2 cellular contexts compared by ENCODE assay signal in the genomic region with DNA sequence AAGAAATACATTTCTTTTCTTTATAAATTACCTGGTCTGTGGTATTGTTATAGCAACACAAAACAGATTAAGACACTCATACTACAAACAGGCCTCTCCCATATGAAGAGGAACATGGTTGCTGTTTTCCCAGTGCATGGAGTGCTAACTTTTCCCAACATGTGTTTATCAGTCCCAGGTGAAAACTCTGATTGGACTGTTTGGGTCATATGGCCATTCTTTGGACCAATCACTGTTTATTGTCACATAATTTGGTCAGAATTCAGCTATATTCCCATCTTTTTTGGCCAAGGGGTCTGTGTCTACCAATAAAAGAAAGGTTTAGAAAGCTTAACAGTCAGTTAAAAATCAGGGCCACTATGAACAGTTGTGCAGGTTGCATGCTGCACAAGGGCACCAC.
TF ChIP-seq lines count a peak whose summit lies in the region.

No MANE protein-coding gene starts in this region.

TF ChIP-seq in WTC11, 78 proteins besides CTCF, POLR2A, EP300 and RAD21:
- TF ChIP-seq, protein P1, sequence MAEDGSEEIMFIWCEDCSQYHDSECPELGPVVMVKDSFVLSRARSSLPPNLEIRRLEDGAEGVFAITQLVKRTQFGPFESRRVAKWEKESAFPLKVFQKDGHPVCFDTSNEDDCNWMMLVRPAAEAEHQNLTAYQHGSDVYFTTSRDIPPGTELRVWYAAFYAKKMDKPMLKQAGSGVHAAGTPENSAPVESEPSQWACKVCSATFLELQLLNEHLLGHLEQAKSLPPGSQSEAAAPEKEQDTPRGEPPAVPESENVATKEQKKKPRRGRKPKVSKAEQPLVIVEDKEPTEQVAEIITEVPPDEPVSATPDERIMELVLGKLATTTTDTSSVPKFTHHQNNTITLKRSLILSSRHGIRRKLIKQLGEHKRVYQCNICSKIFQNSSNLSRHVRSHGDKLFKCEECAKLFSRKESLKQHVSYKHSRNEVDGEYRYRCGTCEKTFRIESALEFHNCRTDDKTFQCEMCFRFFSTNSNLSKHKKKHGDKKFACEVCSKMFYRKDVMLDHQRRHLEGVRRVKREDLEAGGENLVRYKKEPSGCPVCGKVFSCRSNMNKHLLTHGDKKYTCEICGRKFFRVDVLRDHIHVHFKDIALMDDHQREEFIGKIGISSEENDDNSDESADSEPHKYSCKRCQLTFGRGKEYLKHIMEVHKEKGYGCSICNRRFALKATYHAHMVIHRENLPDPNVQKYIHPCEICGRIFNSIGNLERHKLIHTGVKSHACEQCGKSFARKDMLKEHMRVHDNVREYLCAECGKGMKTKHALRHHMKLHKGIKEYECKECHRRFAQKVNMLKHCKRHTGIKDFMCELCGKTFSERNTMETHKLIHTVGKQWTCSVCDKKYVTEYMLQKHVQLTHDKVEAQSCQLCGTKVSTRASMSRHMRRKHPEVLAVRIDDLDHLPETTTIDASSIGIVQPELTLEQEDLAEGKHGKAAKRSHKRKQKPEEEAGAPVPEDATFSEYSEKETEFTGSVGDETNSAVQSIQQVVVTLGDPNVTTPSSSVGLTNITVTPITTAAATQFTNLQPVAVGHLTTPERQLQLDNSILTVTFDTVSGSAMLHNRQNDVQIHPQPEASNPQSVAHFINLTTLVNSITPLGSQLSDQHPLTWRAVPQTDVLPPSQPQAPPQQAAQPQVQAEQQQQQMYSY (CRISPR knock-in tag; IDR thresholded peaks at IDR 0.05) = no peak
- TF ChIP-seq, protein P2, sequence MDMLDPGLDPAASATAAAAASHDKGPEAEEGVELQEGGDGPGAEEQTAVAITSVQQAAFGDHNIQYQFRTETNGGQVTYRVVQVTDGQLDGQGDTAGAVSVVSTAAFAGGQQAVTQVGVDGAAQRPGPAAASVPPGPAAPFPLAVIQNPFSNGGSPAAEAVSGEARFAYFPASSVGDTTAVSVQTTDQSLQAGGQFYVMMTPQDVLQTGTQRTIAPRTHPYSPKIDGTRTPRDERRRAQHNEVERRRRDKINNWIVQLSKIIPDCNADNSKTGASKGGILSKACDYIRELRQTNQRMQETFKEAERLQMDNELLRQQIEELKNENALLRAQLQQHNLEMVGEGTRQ (CRISPR knock-in tag; IDR thresholded peaks at IDR 0.05) = peak; percentile 67
- 0 out of 2 replicates have a peak, but pooled peaks have one; percentile 17 for TF ChIP-seq NFYB (CRISPR knock-in tag; conservative IDR thresholded peaks at IDR 0.05; ENCODE audit: low read depth)

TF ChIP-seq in K562, 482 proteins besides CTCF, POLR2A, EP300 and RAD21 (continued from another document):
- TF ChIP-seq, protein P3, sequence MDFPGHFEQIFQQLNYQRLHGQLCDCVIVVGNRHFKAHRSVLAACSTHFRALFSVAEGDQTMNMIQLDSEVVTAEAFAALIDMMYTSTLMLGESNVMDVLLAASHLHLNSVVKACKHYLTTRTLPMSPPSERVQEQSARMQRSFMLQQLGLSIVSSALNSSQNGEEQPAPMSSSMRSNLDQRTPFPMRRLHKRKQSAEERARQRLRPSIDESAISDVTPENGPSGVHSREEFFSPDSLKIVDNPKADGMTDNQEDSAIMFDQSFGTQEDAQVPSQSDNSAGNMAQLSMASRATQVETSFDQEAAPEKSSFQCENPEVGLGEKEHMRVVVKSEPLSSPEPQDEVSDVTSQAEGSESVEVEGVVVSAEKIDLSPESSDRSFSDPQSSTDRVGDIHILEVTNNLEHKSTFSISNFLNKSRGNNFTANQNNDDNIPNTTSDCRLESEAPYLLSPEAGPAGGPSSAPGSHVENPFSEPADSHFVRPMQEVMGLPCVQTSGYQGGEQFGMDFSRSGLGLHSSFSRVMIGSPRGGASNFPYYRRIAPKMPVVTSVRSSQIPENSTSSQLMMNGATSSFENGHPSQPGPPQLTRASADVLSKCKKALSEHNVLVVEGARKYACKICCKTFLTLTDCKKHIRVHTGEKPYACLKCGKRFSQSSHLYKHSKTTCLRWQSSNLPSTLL (IDR thresholded peaks at IDR 0.05) = no peak
- TF ChIP-seq NFYB (IDR thresholded peaks at IDR 0.05; ENCODE audit: extremely low read depth, insufficient read length) = peak; percentile 24
- TF ChIP-seq KAT2B (IDR thresholded peaks at IDR 0.05; ENCODE audit: low read depth, low read length) = no peak
- TF ChIP-seq SMAD2 (IDR thresholded peaks at IDR 0.05; ENCODE audit: low read depth, low read length) = no peak
- no peak for TF ChIP-seq DMBX1 (CRISPR knock-in tag; IDR thresholded peaks at IDR 0.05; ENCODE audit: borderline replicate concordance)
- TF ChIP-seq ZEB2 (IDR thresholded peaks at IDR 0.05) = no peak
- TF ChIP-seq ZNF217 (CRISPR knock-in tag; IDR thresholded peaks at IDR 0.05) = no peak
- TF ChIP-seq, protein P4, sequence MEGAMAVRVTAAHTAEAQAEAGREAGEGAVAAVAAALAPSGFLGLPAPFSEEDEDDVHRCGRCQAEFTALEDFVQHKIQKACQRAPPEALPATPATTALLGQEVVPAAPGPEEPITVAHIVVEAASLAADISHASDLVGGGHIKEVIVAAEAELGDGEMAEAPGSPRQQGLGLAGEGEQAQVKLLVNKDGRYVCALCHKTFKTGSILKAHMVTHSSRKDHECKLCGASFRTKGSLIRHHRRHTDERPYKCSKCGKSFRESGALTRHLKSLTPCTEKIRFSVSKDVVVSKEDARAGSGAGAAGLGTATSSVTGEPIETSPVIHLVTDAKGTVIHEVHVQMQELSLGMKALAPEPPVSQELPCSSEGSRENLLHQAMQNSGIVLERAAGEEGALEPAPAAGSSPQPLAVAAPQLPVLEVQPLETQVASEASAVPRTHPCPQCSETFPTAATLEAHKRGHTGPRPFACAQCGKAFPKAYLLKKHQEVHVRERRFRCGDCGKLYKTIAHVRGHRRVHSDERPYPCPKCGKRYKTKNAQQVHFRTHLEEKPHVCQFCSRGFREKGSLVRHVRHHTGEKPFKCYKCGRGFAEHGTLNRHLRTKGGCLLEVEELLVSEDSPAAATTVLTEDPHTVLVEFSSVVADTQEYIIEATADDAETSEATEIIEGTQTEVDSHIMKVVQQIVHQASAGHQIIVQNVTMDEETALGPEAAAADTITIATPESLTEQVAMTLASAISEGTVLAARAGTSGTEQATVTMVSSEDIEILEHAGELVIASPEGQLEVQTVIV (CRISPR knock-in tag; IDR thresholded peaks at IDR 0.05; ENCODE audit: borderline replicate concordance) = no peak
- no peak for TF ChIP-seq ZNF174 (CRISPR knock-in tag; IDR thresholded peaks at IDR 0.05)
- TF ChIP-seq ZNF695 (CRISPR knock-in tag; IDR thresholded peaks at IDR 0.05) = no peak
- TF ChIP-seq L3MBTL2 (IDR thresholded peaks at IDR 0.05) = no peak
- TF ChIP-seq, protein P2 (CRISPR knock-in tag; IDR thresholded peaks at IDR 0.05) = peak; percentile 51
- TF ChIP-seq MTA1 (IDR thresholded peaks at IDR 0.05; ENCODE audit: borderline replicate concordance) = no peak
- TF ChIP-seq FOXK2 (conservative IDR thresholded peaks at IDR 0.05 in 1 of 2, IDR thresholded peaks at IDR 0.05 in 1 of 2; ENCODE audit: low read depth in 2 of 2) = no peak
- no peak for TF ChIP-seq NR2C2 (CRISPR knock-in tag; IDR thresholded peaks at IDR 0.05)
- TF ChIP-seq NR2C2 (tag; IDR thresholded peaks at IDR 0.05) = no peak
- TF ChIP-seq, protein P5, sequence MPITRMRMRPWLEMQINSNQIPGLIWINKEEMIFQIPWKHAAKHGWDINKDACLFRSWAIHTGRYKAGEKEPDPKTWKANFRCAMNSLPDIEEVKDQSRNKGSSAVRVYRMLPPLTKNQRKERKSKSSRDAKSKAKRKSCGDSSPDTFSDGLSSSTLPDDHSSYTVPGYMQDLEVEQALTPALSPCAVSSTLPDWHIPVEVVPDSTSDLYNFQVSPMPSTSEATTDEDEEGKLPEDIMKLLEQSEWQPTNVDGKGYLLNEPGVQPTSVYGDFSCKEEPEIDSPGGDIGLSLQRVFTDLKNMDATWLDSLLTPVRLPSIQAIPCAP (CRISPR knock-in tag; IDR thresholded peaks at IDR 0.05; ENCODE audit: borderline replicate concordance) = no peak
